In the genomic region with DNA sequence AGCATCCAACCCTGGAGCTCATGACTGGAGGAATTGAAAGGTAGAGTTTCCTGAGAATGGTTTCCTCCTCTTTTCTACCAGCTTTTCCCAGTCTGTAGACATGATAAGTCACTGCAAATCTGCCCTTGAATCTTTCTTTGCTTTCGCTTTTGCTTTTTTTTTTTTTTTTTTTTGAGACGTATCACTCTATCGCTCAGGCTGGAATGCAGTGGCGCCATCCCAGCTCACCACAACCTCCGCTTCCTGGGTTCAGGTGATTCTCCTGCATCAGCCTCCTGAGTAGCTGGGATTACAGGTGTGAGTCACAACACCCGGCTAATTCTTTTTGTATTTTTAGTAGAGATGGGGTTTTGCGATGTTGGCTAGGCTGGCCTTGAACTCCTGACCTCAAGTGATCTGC, we compare ENCODE assay signal across 19 cellular contexts. TPM values are rescaled to one million over a fixed set of nuclear protein-coding genes. Genes with fewer than 3 reads are reported as not detected.
"Had no signal": no experiment of that assay in that cellular context is flagged by ENCODE, and none has a peak within 500 bp of the region (broad histone marks: within the 10 kb centered on the region; RNA-seq: fewer than 3 reads in every experiment).

No MANE protein-coding gene starts in this region.

- H3K27me3 ChIP-seq: esophagus muscularis mucosa, gastroesophageal sphincter, heart left ventricle, left lung, stomach had no signal

- H3K9ac ChIP-seq: parathyroid adenoma had no signal

- H2AFZ ChIP-seq: parathyroid adenoma had no signal

- H3K27ac ChIP-seq: esophagus muscularis mucosa, gastroesophageal sphincter, left lung, parathyroid adenoma, stomach had no signal

- H3K36me3 ChIP-seq: esophagus muscularis mucosa, gastroesophageal sphincter, heart left ventricle, left lung, stomach had no signal

- DNase-seq: activated CD4-positive, alpha-beta T cell treated with anti-CD3 and anti-CD28 coated beads for 1 hour; activated naive CD4-positive, alpha-beta T cell; activated T-cell treated with anti-CD3 and anti-CD28 coated beads for 4 hours; amniotic stem cell; dermis blood vessel endothelial cell; effector memory CD4-positive, alpha-beta T cell; heart left ventricle; left lung; midbrain; stimulated activated CD4-positive, alpha-beta T cell treated with anti-CD3 and anti-CD28 coated beads, Interleukin-4, amount 100 ng/mL, for 24 hours; stomach; trophoblast cell had no signal

- H3K9me3 Mint-ChIP-seq: stimulated activated effector memory CD8-positive, alpha-beta T cell treated with anti-CD3 and anti-CD28 coated beads, Interleukin-12 subunit alpha, Interleukin-12 subunit beta, amount 100 ng/mL, for 72 hours had no signal

- H3K4me1 ChIP-seq: parathyroid adenoma had no signal

- H3K79me2 ChIP-seq: parathyroid adenoma had no signal

- ATAC-seq: gastroesophageal sphincter; heart left ventricle; left lung; sciatic nerve; stimulated activated effector memory CD8-positive, alpha-beta T cell treated with anti-CD3 and anti-CD28 coated beads, Interleukin-12 subunit alpha, Interleukin-12 subunit beta, amount 100 ng/mL, for 72 hours had no signal

- H3K9me3 ChIP-seq: esophagus muscularis mucosa, gastroesophageal sphincter, heart left ventricle, left lung, stomach had no signal

- H3K4me3 ChIP-seq: esophagus muscularis mucosa, gastroesophageal sphincter, left lung, smooth muscle cell, stomach had no signal

RNA-seq across cellular contexts. Expression of a gene that starts 4.5 kb away (rescaled TPM):
- polyA plus RNA-seq: endothelial cell of umbilical vein had no signal
